In genomic region chr7:108662783-108663182, GRCh38 we compare ENCODE assay signal across 26 cellular contexts.
"Had no signal": no experiment of that assay in that cellular context is flagged by ENCODE, and none has a peak within 500 bp of the region (broad histone marks: within the 10 kb centered on the region; RNA-seq: fewer than 3 reads in every experiment).

No MANE protein-coding gene starts in this region.

- DNase-seq: Karpas-422, KG1, MG63, NCI-H1092, NCI-H1105 treated with DMSO at 0.1 percent for 48 hours, NCI-H1417 treated with DMSO at 0.1 percent for 48 hours, NCI-H146, NCI-H1694 treated with DMSO at 0.1 percent for 48 hours, NCI-H1930, NCI-H2081, NCI-H2107, NCI-H2227 treated with DMSO at 0.1 percent for 48 hours, NCI-H446, NCI-H510A, NCI-H526, NCI-H774, Right ventricle myocardium superior, RPMI8226, SIG-M5, SK-N-SH, SW 1271, T-cell had no signal

- H3K9me3 Mint-ChIP-seq: T-cell had no signal

- H3K27ac Mint-ChIP-seq: T-cell had no signal

- H3K36me3 ChIP-seq: MG63, SJSA1 had no signal

- H3K9ac ChIP-seq: SK-N-SH had no signal

- H3K4me1 ChIP-seq: SJSA1 had no signal

- H3K4me1 Mint-ChIP-seq: T-cell had no signal

- FAIRE-seq: HTR-8/SVneo, RCC 7860 had no signal

- H3K9me3 ChIP-seq: MG63, SJSA1, SK-N-SH had no signal

- H3K4me3 ChIP-seq: MG63, SJSA1 had no signal

- ATAC-seq: T-cell had no signal

- H3K27me3 ChIP-seq: MG63, SJSA1 had no signal

- H3K36me3 Mint-ChIP-seq: T-cell had no signal

- H3K27ac ChIP-seq: HL-60, SJSA1 had no signal

- H3K4me3 Mint-ChIP-seq: T-cell had no signal
